In genomic region chr2:116949249-116949648, GRCh38 we compare ENCODE assay signal across 34 cellular contexts.
"Had no signal": no experiment of that assay in that cellular context is flagged by ENCODE, and none has a peak within 500 bp of the region (broad histone marks: within the 10 kb centered on the region; RNA-seq: fewer than 3 reads in every experiment).

No MANE protein-coding gene starts in this region.

- ATAC-seq: activated naive CD4-positive, alpha-beta T cell treated with anti-CD3 and anti-CD28 coated beads, Interleukin-2, amount 50 U/mL, for 72 hours; activated naive CD8-positive, alpha-beta T cell treated with anti-CD3 and anti-CD28 coated beads, Interleukin-2, amount 50 U/mL, for 24 hours; activated T-cell treated with anti-CD3 and anti-CD28 coated beads, Interleukin-2, amount 50 U/mL, for 4 hours; activated T-cell treated with anti-CD3 and anti-CD28 coated beads, Interleukin-2, amount 50 U/mL, for 72 hours; activated T-helper 17 cell treated with anti-CD3 and anti-CD28 coated beads, Interleukin-2, amount 50 U/mL, for 72 hours; body of pancreas had no signal

- H3K4me3 ChIP-seq: adrenal gland, ascending aorta, body of pancreas, breast epithelium, cardiac muscle cell had no signal

- H3K36me3 ChIP-seq: adrenal gland, ascending aorta, brain microvascular endothelial cell, breast epithelium, cardiac muscle cell had no signal

- DNase-seq: activated effector memory CD4-positive, alpha-beta T cell treated with anti-CD3 and anti-CD28 coated beads, Interleukin-2, amount 50 U/mL, for 16 hours; activated effector memory CD4-positive, alpha-beta T cell treated with Interleukin-2 at 50 U/mL for 16 hours; activated gamma-delta T cell; activated gamma-delta T cell treated with Interleukin-2 at 50 U/mL for 16 hours; activated naive CD4-positive, alpha-beta T cell; activated naive CD4-positive, alpha-beta T cell treated with anti-CD3 and anti-CD28 coated beads for 36 hours; activated naive CD4-positive, alpha-beta T cell treated with anti-CD3 and anti-CD28 coated beads, Interleukin-2, amount 10 ng/mL, durations not matched to agents 7 days and 5 days; activated naive CD4-positive, alpha-beta T cell treated with anti-CD3 and anti-CD28 coated beads, Interleukin-2, amount 50 U/mL, for 16 hours; activated naive CD4-positive, alpha-beta T cell treated with Interleukin-2 at 50 U/mL for 16 hours; activated naive CD8-positive, alpha-beta T cell treated with anti-CD3 and anti-CD28 coated beads for 36 hours; activated naive CD8-positive, alpha-beta T cell treated with anti-CD3 and anti-CD28 coated beads, Interleukin-2, amount 10 ng/mL, durations not matched to agents 7 days and 5 days; activated naive CD8-positive, alpha-beta T cell treated with anti-CD3 and anti-CD28 coated beads, Interleukin-2, amount 50 U/mL, for 24 hours; activated T-cell treated with anti-CD3 and anti-CD28 coated beads, Interleukin-2, amount 50 U/mL, for 1 hour; activated T-cell treated with anti-CD3 and anti-CD28 coated beads, Interleukin-2, amount 50 U/mL, for 24 hours; activated T-cell treated with anti-CD3 and anti-CD28 coated beads, Interleukin-2, amount 50 U/mL, for 4 hours; activated T-cell treated with anti-CD3 and anti-CD28 coated beads, Interleukin-2, amount 50 U/mL, for 48 hours; activated T-cell treated with anti-CD3 and anti-CD28 coated beads, Interleukin-2, amount 50 U/mL, for 72 hours; adrenal gland; amniotic stem cell; amygdala; anterior cingulate cortex; aorta; body of pancreas; brain microvascular endothelial cell; caudate nucleus; central memory CD4-positive, alpha-beta T cell; cerebellar nuclear complex had no signal

- H3K27ac ChIP-seq: adrenal gland, ascending aorta, body of pancreas, brain microvascular endothelial cell, breast epithelium, cardiac muscle cell had no signal

- H3K4me1 ChIP-seq: adrenal gland, ascending aorta, body of pancreas, breast epithelium had no signal

- H3K9me3 ChIP-seq: adrenal gland, ascending aorta, body of pancreas, breast epithelium had no signal

- H3K27me3 ChIP-seq: adrenal gland, ascending aorta, body of pancreas, brain microvascular endothelial cell, breast epithelium, cardiac muscle cell had no signal

- FAIRE-seq: astrocyte, bronchial epithelial cell had no signal
